Comparison of ENCODE assay signal across 11 cellular contexts in genomic region chr2:197137826-197138480, GRCh38.
DNase-seq lines count a peak whose midpoint lies in the region; ATAC-seq lines count a peak whose summit lies in the region.
"Had no signal": no experiment of that assay in that cellular context is flagged by ENCODE, and none has a peak within 500 bp of the region (broad histone marks: within the 10 kb centered on the region; RNA-seq: fewer than 3 reads in every experiment).

No MANE protein-coding gene starts in this region.

- no peaks in the 10 kb centered on the region for H3K27me3 ChIP-seq in CD4-positive, CD25-positive, alpha-beta regulatory T cell (ENCODE audit: control insufficient read depth, insufficient read depth, low read length)

- H3K4me1 ChIP-seq in CD4-positive, CD25-positive, alpha-beta regulatory T cell (ENCODE audit: control insufficient read depth, insufficient read depth, low read length, poor library complexity, severe bottlenecking), result peaks cover 54% of the 10 kb centered on the region

- H3K27me3 Mint-ChIP-seq in CD4-positive, CD25-positive, alpha-beta regulatory T cell, result no peaks in the 10 kb centered on the region
- no peaks in the 10 kb centered on the region for H3K27me3 Mint-ChIP-seq in T-helper 1 cell treated with Interleukin-12 subunit alpha and Interleukin-12 subunit beta and Interleukin-4 antibody, amounts not matched to agents 30 μg/mL and 1 μg/mL, for 36 hours (ENCODE audit: low read depth)

- peaks cover 0 to 2% (median 0%) of the 10 kb centered on the region in 7 donors for H3K9me3 Mint-ChIP-seq in CD4-positive, CD25-positive, alpha-beta regulatory T cell
- H3K9me3 Mint-ChIP-seq in T-helper 1 cell treated with Interleukin-12 subunit alpha and Interleukin-12 subunit beta and Interleukin-4 antibody, amounts not matched to agents 30 μg/mL and 1 μg/mL, for 36 hours, result no peaks in the 10 kb centered on the region

- peak overlapping the region; percentile 49 to 93 (median 85) for H3K27ac Mint-ChIP-seq in CD4-positive, CD25-positive, alpha-beta regulatory T cell
- peak overlapping the region; percentile 16 for H3K27ac Mint-ChIP-seq in T-helper 1 cell treated with Interleukin-12 subunit alpha and Interleukin-12 subunit beta and Interleukin-4 antibody, amounts not matched to agents 30 μg/mL and 1 μg/mL, for 36 hours

- H3K9me3 ChIP-seq in CD4-positive, CD25-positive, alpha-beta regulatory T cell (ENCODE audit: control insufficient read depth in 2 of 2, low read length in 2 of 2), result no peaks in the 10 kb centered on the region

- no peak for DNase-seq in CD4-positive, CD25-positive, alpha-beta regulatory T cell
- DNase-seq in HCEC 1CT (peak; percentile 10), iris pigment epithelial cell (ENCODE audit: low read depth) (peak; percentile 32), HUDEP-2 (lab: John Stamatoyannopoulos, UW; ENCODE audit: unreplicated experiment in 76 of 76) (no peak), HK-2 (ENCODE audit: unreplicated experiment) (no peak), NCI-H1105 treated with DMSO at 0.1 percent for 48 hours (lab: John Stamatoyannopoulos, UW) (no peak)
- DNase-seq: activated effector memory CD4-positive, alpha-beta T cell treated with anti-CD3 and anti-CD28 coated beads, Interleukin-2, amount 50 U/mL, for 16 hours; left cardiac atrium; NCI-H2171 had no signal

- no peak for ATAC-seq in CD4-positive, CD25-positive, alpha-beta regulatory T cell (ENCODE audit: low read depth in 2 of 2)
- ATAC-seq in GM21786 (IDR thresholded peaks at IDR 0.05; ENCODE audit: unreplicated experiment), result no peak

- H3K4me3 ChIP-seq in CD4-positive, CD25-positive, alpha-beta regulatory T cell (ENCODE audit: low read depth, low read length), result peak overlapping the region; percentile 54

- H3K36me3 Mint-ChIP-seq in CD4-positive, CD25-positive, alpha-beta regulatory T cell, result peaks cover 32% of the 10 kb centered on the region
- H3K36me3 Mint-ChIP-seq in T-helper 1 cell treated with Interleukin-12 subunit alpha and Interleukin-12 subunit beta and Interleukin-4 antibody, amounts not matched to agents 30 μg/mL and 1 μg/mL, for 36 hours (ENCODE audit: low read depth), result peaks cover 43% of the 10 kb centered on the region

- H3K27ac ChIP-seq in CD4-positive, CD25-positive, alpha-beta regulatory T cell (ENCODE audit: insufficient read depth, low read length, poor library complexity, severe bottlenecking), result peak overlapping the region; percentile 54

- peaks cover 60 to 93% (median 72%) of the 10 kb centered on the region in 4 donors for H3K4me1 Mint-ChIP-seq in CD4-positive, CD25-positive, alpha-beta regulatory T cell
- H3K4me1 Mint-ChIP-seq in T-helper 1 cell treated with Interleukin-12 subunit alpha and Interleukin-12 subunit beta and Interleukin-4 antibody, amounts not matched to agents 30 μg/mL and 1 μg/mL, for 36 hours (ENCODE audit: low read depth), result peaks cover 66% of the 10 kb centered on the region

- H3K36me3 ChIP-seq in CD4-positive, CD25-positive, alpha-beta regulatory T cell (ENCODE audit: control insufficient read depth, insufficient read depth, low read length), result peaks cover 34% of the 10 kb centered on the region

- peak overlapping the region; percentile 21 to 88 (median 52) for H3K4me3 Mint-ChIP-seq in CD4-positive, CD25-positive, alpha-beta regulatory T cell
- no peak overlapping the region for H3K4me3 Mint-ChIP-seq in T-helper 1 cell treated with Interleukin-12 subunit alpha and Interleukin-12 subunit beta and Interleukin-4 antibody, amounts not matched to agents 30 μg/mL and 1 μg/mL, for 36 hours

Comparison
In these comparisons a context has a peak if more than half of its experiments do, and no peak if none do; other contexts are left out.
1. DNase-seq: peak in HCEC 1CT (single experiment) and iris pigment epithelial cell (single experiment); none in CD4-positive, CD25-positive, alpha-beta regulatory T cell (0 of 3), HUDEP-2 (0 of 76), HK-2 (single experiment) and NCI-H1105 treated with DMSO at 0.1 percent for 48 hours (single experiment).